Comparison of ENCODE assay signal across 11 cellular contexts in genomic region chr15:77538011-77538410, GRCh38.
A peak's percentile ranks its signal among the peaks of the same experiment; 100 is the strongest.
DNase-seq lines count a peak whose midpoint lies in the region; ATAC-seq and TF ChIP-seq lines count a peak whose summit lies in the region.
"Had no signal": no experiment of that assay in that cellular context is flagged by ENCODE, and none has a peak within 500 bp of the region (broad histone marks: within the 10 kb centered on the region; RNA-seq: fewer than 3 reads in every experiment).

No MANE protein-coding gene starts in this region.

- DNase-seq in GM10266 (ENCODE audit: extremely low spot score): peak; percentile 70
- peak; percentile 78 for DNase-seq in GM20000 (ENCODE audit: low spot score)
- peak; percentile 56 to 58 for DNase-seq in hippocampal formation (lab: John Stamatoyannopoulos, UW)
- DNase-seq in SW480 (ENCODE audit: low spot score): no peak
- no peak for DNase-seq in HUDEP-2 (lab: John Stamatoyannopoulos, UW; ENCODE audit: unreplicated experiment in 76 of 76)
- no peak for DNase-seq in COR-L47 (lab: John Stamatoyannopoulos, UW)
- no peak for DNase-seq in thyroid gland
- DNase-seq: activated CD8-positive, alpha-beta T cell treated with anti-CD3 and anti-CD28 coated beads, Interleukin-2, amount 10 ng/mL, durations not matched to agents 7 days and 5 days; CD4-positive, CD25-positive, alpha-beta regulatory T cell; NCI-H446 had no signal

- H3K4me1 ChIP-seq in thyroid gland: peaks cover 12 to 19% of the 10 kb centered on the region in 2 donors

- no peaks in the 10 kb centered on the region for H3K27me3 ChIP-seq in thyroid gland

- TF ChIP-seq POLR2A in thyroid gland (IDR thresholded peaks at IDR 0.05): no peak

- intact Hi-C loops in thyroid gland (cut with DNase I): no loop called here

- TF ChIP-seq CTCF in GM10266 (IDR thresholded peaks at IDR 0.05; ENCODE audit: control insufficient read depth, insufficient read depth, low read depth, missing control alignments): no peak
- TF ChIP-seq CTCF in GM20000 (IDR thresholded peaks at IDR 0.05; ENCODE audit: extremely low read depth, missing control alignments): no peak
- no peak for TF ChIP-seq CTCF in thyroid gland (IDR thresholded peaks at IDR 0.05)

- peak; percentile 77 for ATAC-seq in HG03139 (IDR thresholded peaks at IDR 0.05; ENCODE audit: unreplicated experiment)
- ATAC-seq: activated CD8-positive, alpha-beta T cell treated with anti-CD3 and anti-CD28 coated beads, Interleukin-2, amount 10 ng/mL, durations not matched to agents 7 days and 5 days had no signal

- H3K4me3 ChIP-seq in thyroid gland (replicated peaks in 1 of 3): no peak overlapping the region

- no peaks in the 10 kb centered on the region for H3K36me3 ChIP-seq in thyroid gland

- H3K27ac ChIP-seq in thyroid gland: peak overlapping the region in 1 of 3 donors; percentile 32

- H3K9me3 ChIP-seq in thyroid gland: no peaks in the 10 kb centered on the region

- WGBS in thyroid gland, 2 donors: 62 to 67% methylated on average over 6 of the region's 6 CpGs

Comparison
In these comparisons a context has a peak if more than half of its experiments do, and no peak if none do; other contexts are left out.
1. DNase-seq: peak in GM10266 (single experiment), GM20000 (single experiment) and hippocampal formation (2 of 2); none in SW480 (single experiment), HUDEP-2 (0 of 76), COR-L47 (single experiment) and thyroid gland (0 of 2).